ENCODE assay signal across 15 cellular contexts in the genomic region with DNA sequence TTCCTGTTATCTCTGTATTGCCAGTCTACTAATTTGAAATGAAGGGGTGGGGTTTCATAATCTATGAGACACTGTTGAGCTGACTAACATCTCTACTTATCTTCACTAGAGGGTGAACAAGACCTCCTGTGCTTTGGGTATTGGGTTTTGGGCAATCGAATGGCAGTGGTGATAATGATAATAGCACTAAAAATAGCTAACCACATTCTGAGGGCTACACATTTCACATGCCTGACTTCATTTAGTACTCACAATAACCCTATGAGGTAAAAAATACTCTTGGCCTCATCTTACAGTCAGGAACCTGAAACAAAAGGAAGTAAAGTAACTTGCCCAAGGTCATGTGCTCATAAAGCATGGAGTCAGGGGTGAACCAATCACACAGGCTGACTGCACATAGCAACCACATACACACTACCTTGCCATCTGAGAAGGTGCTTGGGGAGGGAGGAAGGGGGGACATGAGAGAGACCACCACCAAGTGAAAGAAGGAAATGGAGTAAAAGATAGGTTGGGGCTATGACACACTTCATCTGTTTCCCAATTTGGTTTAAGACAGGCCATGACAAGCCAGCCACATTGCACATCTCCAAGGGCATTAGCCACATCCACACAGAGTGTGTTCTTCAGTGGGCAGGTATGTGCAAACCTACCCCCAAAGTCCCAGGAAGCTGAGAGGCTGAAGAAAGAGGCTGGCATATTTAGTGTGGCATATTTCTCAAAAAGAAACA.
A peak's percentile ranks its signal among the peaks of the same experiment; 100 is the strongest.
DNase-seq lines count a peak whose midpoint lies in the region; ATAC-seq, FAIRE-seq and TF ChIP-seq lines count a peak whose summit lies in the region.
"Had no signal": no experiment of that assay in that cellular context is flagged by ENCODE, and none has a peak within 500 bp of the region (broad histone marks: within the 10 kb centered on the region; RNA-seq: fewer than 3 reads in every experiment).

No MANE protein-coding gene starts in this region.

- FAIRE-seq in astrocyte (lab: Jason Lieb, UNC): peak; percentile 79
- FAIRE-seq: colon had no signal

- no peaks in the 10 kb centered on the region for H3K27me3 ChIP-seq in astrocyte (ENCODE audit: insufficient read depth, low read length)
- no peaks in the 10 kb centered on the region for H3K27me3 ChIP-seq in prostate gland (replicated peaks; ENCODE audit: insufficient read depth)
- H3K27me3 ChIP-seq: thyroid gland had no signal

- TF ChIP-seq POLR2A in prostate gland (IDR thresholded peaks at IDR 0.05): no peak

- H3K36me3 ChIP-seq in astrocyte (ENCODE audit: insufficient read depth, low read length): no peaks in the 10 kb centered on the region
- no peaks in the 10 kb centered on the region for H3K36me3 ChIP-seq in prostate gland
- H3K36me3 ChIP-seq: thyroid gland had no signal

- H3K9me3 Mint-ChIP-seq in astrocyte (ENCODE audit: unreplicated experiment): peaks cover 25% of the 10 kb centered on the region
- H3K9me3 Mint-ChIP-seq in stimulated activated memory B cell treated with anti-CD40 and anti-IgM and Interleukin-4, amounts not matched to agents 10 μg/mL and 1 μg/mL and 100 μg/mL, for 72 hours: peaks cover 4% of the 10 kb centered on the region
- H3K9me3 Mint-ChIP-seq: activated T-helper 2 cell treated with anti-CD3 and anti-CD28 coated beads, Interferon-gamma antibody, Interleukin-2, Interleukin-4, amounts not matched to agents 10 μg/mL and 5 μg/mL and 100 μg/mL, durations not matched to agents 14 hours and 24 hours and 36 hours had no signal

- TF ChIP-seq CTCF in astrocyte (IDR thresholded peaks at IDR 0.05; ENCODE audit: insufficient read depth, low read depth, low read length) (no peak), prostate gland (IDR thresholded peaks at IDR 0.05) (no peak)

- no peak overlapping the region for H3K9ac ChIP-seq in astrocyte (ENCODE audit: low read length)

- H3K4me3 ChIP-seq in astrocyte (ENCODE audit: insufficient read depth, low read depth, low read length): no peak overlapping the region
- H3K4me3 ChIP-seq in prostate gland: no peak overlapping the region
- H3K4me3 ChIP-seq: thyroid gland had no signal

- no peaks in the 10 kb centered on the region for H3K36me3 Mint-ChIP-seq in astrocyte (ENCODE audit: low read depth, unreplicated experiment)
- peaks cover 4% of the 10 kb centered on the region for H3K36me3 Mint-ChIP-seq in stimulated activated memory B cell treated with anti-CD40 and anti-IgM and Interleukin-4, amounts not matched to agents 10 μg/mL and 1 μg/mL and 100 μg/mL, for 72 hours

- H3K79me2 ChIP-seq in astrocyte (ENCODE audit: insufficient read depth, low read length): no peaks in the 10 kb centered on the region

- no peaks in the 10 kb centered on the region for H3K9me3 ChIP-seq in astrocyte (ENCODE audit: insufficient read depth, low read depth, low read length)
- H3K9me3 ChIP-seq in prostate gland: no peaks in the 10 kb centered on the region
- H3K9me3 ChIP-seq: thyroid gland had no signal

- no peaks in the 10 kb centered on the region for H3K4me1 Mint-ChIP-seq in astrocyte (ENCODE audit: low read depth, unreplicated experiment)
- H3K4me1 Mint-ChIP-seq in stimulated activated memory B cell treated with anti-CD40 and anti-IgM and Interleukin-4, amounts not matched to agents 10 μg/mL and 1 μg/mL and 100 μg/mL, for 72 hours: peaks cover 29% of the 10 kb centered on the region

- peaks cover 3% of the 10 kb centered on the region for H3K4me1 ChIP-seq in astrocyte (ENCODE audit: insufficient read depth, low read length)
- H3K4me1 ChIP-seq in prostate gland (replicated peaks): no peaks in the 10 kb centered on the region
- H3K4me1 ChIP-seq: thyroid gland had no signal

- ATAC-seq in GM18870 (IDR thresholded peaks at IDR 0.05; ENCODE audit: unreplicated experiment) (peak; percentile 54), HG03378 (IDR thresholded peaks at IDR 0.05; ENCODE audit: unreplicated experiment) (peak; percentile 69)
- peak; percentile 73 for ATAC-seq in stimulated activated memory B cell treated with anti-CD40 and anti-IgM and Interleukin-4, amounts not matched to agents 10 μg/mL and 1 μg/mL and 100 μg/mL, for 72 hours
- ATAC-seq: Panc1 had no signal

- no peak overlapping the region for H3K4me2 ChIP-seq in astrocyte (ENCODE audit: low read length)

- no peak overlapping the region for H2AFZ ChIP-seq in astrocyte (ENCODE audit: low read depth, low read length)

- DNase-seq in astrocyte (ENCODE audit: low read depth): peak; percentile 87
- DNase-seq in prostate gland (ENCODE audit: low spot score): no peak
- no peak for DNase-seq in retina
- no peak for DNase-seq in Ammon's horn (ENCODE audit: low spot score)
- DNase-seq: DND-41, mesendoderm, NCI-H187 treated with DMSO at 0.1 percent for 48 hours, posterior cingulate gyrus, thyroid gland had no signal

- no peaks in the 10 kb centered on the region for H4K20me1 ChIP-seq in astrocyte (ENCODE audit: insufficient read depth, low read length)

- intact Hi-C loops in prostate gland (cut with DNase I): no loop called here

- no peaks in the 10 kb centered on the region for H3K27me3 Mint-ChIP-seq in astrocyte (ENCODE audit: low read depth, unreplicated experiment)
- H3K27me3 Mint-ChIP-seq in stimulated activated memory B cell treated with anti-CD40 and anti-IgM and Interleukin-4, amounts not matched to agents 10 μg/mL and 1 μg/mL and 100 μg/mL, for 72 hours: no peaks in the 10 kb centered on the region

- peak overlapping the region; percentile 30 for H3K27ac Mint-ChIP-seq in astrocyte (ENCODE audit: unreplicated experiment)
- H3K27ac Mint-ChIP-seq in stimulated activated memory B cell treated with anti-CD40 and anti-IgM and Interleukin-4, amounts not matched to agents 10 μg/mL and 1 μg/mL and 100 μg/mL, for 72 hours: peak overlapping the region; percentile 5
- H3K27ac Mint-ChIP-seq: activated T-helper 2 cell treated with anti-CD3 and anti-CD28 coated beads, Interferon-gamma antibody, Interleukin-2, Interleukin-4, amounts not matched to agents 10 μg/mL and 5 μg/mL and 100 μg/mL, durations not matched to agents 14 hours and 24 hours and 36 hours had no signal

- no peak overlapping the region for H3K4me3 Mint-ChIP-seq in astrocyte (ENCODE audit: unreplicated experiment)
- no peak overlapping the region for H3K4me3 Mint-ChIP-seq in stimulated activated memory B cell treated with anti-CD40 and anti-IgM and Interleukin-4, amounts not matched to agents 10 μg/mL and 1 μg/mL and 100 μg/mL, for 72 hours

- H3K27ac ChIP-seq in astrocyte (ENCODE audit: low read depth, low read length): no peak overlapping the region
- no peak overlapping the region for H3K27ac ChIP-seq in prostate gland
- H3K27ac ChIP-seq: thyroid gland had no signal

- 85% methylated on average over 1 of the region's 1 CpG for WGBS in prostate gland
